13 cellular contexts compared by ENCODE assay signal in the genomic region with DNA sequence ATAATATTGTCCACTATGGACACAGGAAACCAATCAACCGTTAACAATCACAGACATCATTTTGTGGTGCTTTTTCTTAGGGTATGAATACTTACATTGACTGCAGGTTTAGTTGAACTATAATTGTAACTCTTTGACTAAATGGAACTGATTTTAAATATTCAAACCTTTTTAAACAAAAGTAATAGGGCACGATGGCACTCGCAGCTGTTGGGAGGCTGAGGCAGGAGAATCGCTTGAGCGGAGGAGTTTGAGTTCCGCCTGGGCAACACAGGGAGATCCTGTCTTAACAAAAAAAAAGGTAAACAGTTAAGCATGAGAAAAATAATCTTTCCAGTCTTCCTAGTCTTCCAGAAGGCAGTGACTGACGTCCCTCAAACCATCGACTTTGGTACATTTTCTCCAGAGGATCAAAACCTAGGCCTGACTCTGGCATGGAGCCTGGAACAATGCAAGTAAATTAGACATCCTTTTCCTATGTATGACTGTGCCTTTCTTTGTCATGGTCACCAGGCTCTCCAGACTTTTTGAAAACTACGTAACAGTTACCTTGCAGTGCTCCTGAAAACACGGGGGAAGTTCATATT. TPM values are rescaled to one million over a fixed set of nuclear protein-coding genes. Genes with fewer than 3 reads are reported as not detected.
DNase-seq lines count a peak whose midpoint lies in the region; ATAC-seq and TF ChIP-seq lines count a peak whose summit lies in the region.
"Had no signal": no experiment of that assay in that cellular context is flagged by ENCODE, and none has a peak within 500 bp of the region (broad histone marks: within the 10 kb centered on the region; RNA-seq: fewer than 3 reads in every experiment).

No MANE protein-coding gene starts in this region.

- H3K9me3 ChIP-seq in uterus (no peaks in the 10 kb centered on the region), psoas muscle (no peaks in the 10 kb centered on the region)
- H3K9me3 ChIP-seq: adrenal gland, vagina had no signal

- H3K36me3 ChIP-seq in uterus (no peaks in the 10 kb centered on the region), psoas muscle (ENCODE audit: insufficient read depth in 1 of 2, low read depth in 1 of 2) (no peaks in the 10 kb centered on the region)
- H3K36me3 ChIP-seq: adrenal gland, spleen, vagina had no signal

- peak overlapping the region; percentile 19 for H3K27ac Mint-ChIP-seq in stimulated activated naive CD8-positive, alpha-beta T cell treated with anti-CD3 and anti-CD28 coated beads, Interleukin-15, Interleukin-2, amounts not matched to agents 100 ng/mL and 50 ng/mL, for 24 hours
- no peak overlapping the region for H3K27ac Mint-ChIP-seq in activated CD4-positive, alpha-beta memory T cell treated with anti-CD3 and anti-CD28 coated beads for 36 hours
- H3K27ac Mint-ChIP-seq in glutamatergic neuron (ENCODE audit: unreplicated experiment), result peak overlapping the region; percentile 64

- peak overlapping the region; percentile 9 for H3K4me3 Mint-ChIP-seq in stimulated activated naive CD8-positive, alpha-beta T cell treated with anti-CD3 and anti-CD28 coated beads, Interleukin-15, Interleukin-2, amounts not matched to agents 100 ng/mL and 50 ng/mL, for 24 hours
- H3K4me3 Mint-ChIP-seq in activated CD4-positive, alpha-beta memory T cell treated with anti-CD3 and anti-CD28 coated beads for 36 hours, result peak overlapping the region; percentile 39
- peak overlapping the region; percentile 89 for H3K4me3 Mint-ChIP-seq in glutamatergic neuron (ENCODE audit: unreplicated experiment)

- CTCF ChIA-PET in activated CD4-positive, alpha-beta memory T cell treated with anti-CD3 and anti-CD28 coated beads for 36 hours (lab: Charles Lee), result interaction anchor here (2.2 to 6.8 kb wide), 4 partner anchors 15 to 156 kb away, joined by 7 to 108 read pairs (median 20); no protein-coding TSS in a partner anchor

- no peak for TF ChIP-seq POLR2A in uterus (IDR thresholded peaks at IDR 0.05)

- DNase-seq in stimulated activated naive CD8-positive, alpha-beta T cell treated with anti-CD3 and anti-CD28 coated beads, Interleukin-15, Interleukin-2, amounts not matched to agents 100 U/mL and 50 U/mL, for 24 hours, result no peak
- DNase-seq in activated CD4-positive, alpha-beta memory T cell treated with anti-CD3 and anti-CD28 coated beads for 36 hours, result no peak
- DNase-seq in glutamatergic neuron (no peak), uterus (no peak), EL (no peak), DMS53 treated with DMSO at 0.1 percent for 48 hours (lab: John Stamatoyannopoulos, UW; ENCODE audit: unreplicated experiment) (no peak), psoas muscle (no peak)
- DNase-seq: adrenal gland had no signal

- H3K4me3 ChIP-seq in uterus (no peak overlapping the region), psoas muscle (no peak overlapping the region)

- peaks cover 0 to 8% of the 10 kb centered on the region in 2 donors for H3K4me1 ChIP-seq in uterus
- peaks cover 10% of the 10 kb centered on the region for H3K4me1 ChIP-seq in psoas muscle

- POLR2A ChIA-PET in activated CD4-positive, alpha-beta memory T cell treated with anti-CD3 and anti-CD28 coated beads for 36 hours (lab: Charles Lee), result interaction anchor here (1.4 kb wide), 1 partner anchor 19 kb away, joined by 4 read pairs; no protein-coding TSS in a partner anchor

- ATAC-seq in stimulated activated naive CD8-positive, alpha-beta T cell treated with anti-CD3 and anti-CD28 coated beads, Interleukin-15, Interleukin-2, amounts not matched to agents 100 U/mL and 50 U/mL, for 24 hours, result no peak
- no peak for ATAC-seq in psoas muscle

- no peak overlapping the region for H3K27ac ChIP-seq in uterus
- H3K27ac ChIP-seq in psoas muscle, result no peak overlapping the region
- H3K27ac ChIP-seq: adrenal gland, spleen, vagina had no signal

- H3K27me3 Mint-ChIP-seq in stimulated activated naive CD8-positive, alpha-beta T cell treated with anti-CD3 and anti-CD28 coated beads, Interleukin-15, Interleukin-2, amounts not matched to agents 100 ng/mL and 50 ng/mL, for 24 hours, result peaks cover 77% of the 10 kb centered on the region
- H3K27me3 Mint-ChIP-seq in activated CD4-positive, alpha-beta memory T cell treated with anti-CD3 and anti-CD28 coated beads for 36 hours, result peaks cover 57% of the 10 kb centered on the region
- peaks cover 20% of the 10 kb centered on the region for H3K27me3 Mint-ChIP-seq in glutamatergic neuron (ENCODE audit: unreplicated experiment)

- intact Hi-C loops in activated CD4-positive, alpha-beta memory T cell treated with anti-CD3 and anti-CD28 coated beads for 36 hours (cut with micrococcal nuclease), result loop anchor here (1.0 to 5.0 kb wide), 2 partner anchors 14 to 123 kb away; no protein-coding TSS in a partner anchor
- intact Hi-C loops in uterus (cut with DNase I; ENCODE audit: low total_unique reads) (no loop called here), psoas muscle (cut with DNase I) (loop anchor here (5.0 kb wide), 1 partner anchor 157 kb away; no protein-coding TSS in a partner anchor)

- H3K27me3 ChIP-seq in uterus, result peaks cover 10 to 52% of the 10 kb centered on the region in 2 donors
- peaks cover 8 to 82% (median 22%) of the 10 kb centered on the region in 3 donors for H3K27me3 ChIP-seq in psoas muscle (ENCODE audit: insufficient read depth in 3 of 3, low read length in 2 of 3)
- H3K27me3 ChIP-seq: vagina had no signal

- H3K9me3 Mint-ChIP-seq in stimulated activated naive CD8-positive, alpha-beta T cell treated with anti-CD3 and anti-CD28 coated beads, Interleukin-15, Interleukin-2, amounts not matched to agents 100 ng/mL and 50 ng/mL, for 24 hours, result no peaks in the 10 kb centered on the region
- no peaks in the 10 kb centered on the region for H3K9me3 Mint-ChIP-seq in activated CD4-positive, alpha-beta memory T cell treated with anti-CD3 and anti-CD28 coated beads for 36 hours
- peaks cover 18% of the 10 kb centered on the region for H3K9me3 Mint-ChIP-seq in glutamatergic neuron (ENCODE audit: unreplicated experiment)

- WGBS in psoas muscle, 3 donors, result 52 to 61% (median 59%) methylated on average over 10 of the region's 10 CpGs

- no peak for TF ChIP-seq CTCF in glutamatergic neuron (IDR thresholded peaks at IDR 0.05; ENCODE audit: partially characterized antibody, unreplicated experiment)
- no peak for TF ChIP-seq CTCF in uterus (IDR thresholded peaks at IDR 0.05)
- TF ChIP-seq CTCF in psoas muscle (IDR thresholded peaks at IDR 0.05), result no peak

- no peaks in the 10 kb centered on the region for H3K36me3 Mint-ChIP-seq in stimulated activated naive CD8-positive, alpha-beta T cell treated with anti-CD3 and anti-CD28 coated beads, Interleukin-15, Interleukin-2, amounts not matched to agents 100 ng/mL and 50 ng/mL, for 24 hours (ENCODE audit: low read depth)
- H3K36me3 Mint-ChIP-seq in activated CD4-positive, alpha-beta memory T cell treated with anti-CD3 and anti-CD28 coated beads for 36 hours, result no peaks in the 10 kb centered on the region
- peaks cover 4% of the 10 kb centered on the region for H3K36me3 Mint-ChIP-seq in glutamatergic neuron (ENCODE audit: unreplicated experiment)

- peaks cover 23% of the 10 kb centered on the region for H3K4me1 Mint-ChIP-seq in stimulated activated naive CD8-positive, alpha-beta T cell treated with anti-CD3 and anti-CD28 coated beads, Interleukin-15, Interleukin-2, amounts not matched to agents 100 ng/mL and 50 ng/mL, for 24 hours (ENCODE audit: low read depth)
- H3K4me1 Mint-ChIP-seq in activated CD4-positive, alpha-beta memory T cell treated with anti-CD3 and anti-CD28 coated beads for 36 hours (ENCODE audit: low read depth), result peaks cover 17% of the 10 kb centered on the region
- H3K4me1 Mint-ChIP-seq in glutamatergic neuron (ENCODE audit: low read depth, unreplicated experiment), result peaks cover 27% of the 10 kb centered on the region

RNA-seq across cellular contexts. Expression of gene PRDM13, which starts 16.6 kb away (rescaled TPM):
- total RNA-seq in activated CD4-positive, alpha-beta memory T cell treated with anti-CD3 and anti-CD28 coated beads for 36 hours, result not detected
- total RNA-seq in glutamatergic neuron (ENCODE audit: unreplicated experiment), result 13.9 TPM
- total RNA-seq in uterus, result not detected
- not detected for total RNA-seq in psoas muscle
- polyA plus RNA-seq in psoas muscle, result not detected
- total RNA-seq: adrenal gland, Right ventricle myocardium inferior, spleen, vagina had no signal
- polyA plus RNA-seq: adrenal gland, keratinocyte had no signal

RNA-seq across cellular contexts. Expression of gene CCNC, which starts 21.5 kb away (rescaled TPM):
- total RNA-seq in activated CD4-positive, alpha-beta memory T cell treated with anti-CD3 and anti-CD28 coated beads for 36 hours, result 10 to 100 TPM; 59.9 to 64.0 TPM
- total RNA-seq in glutamatergic neuron (ENCODE audit: unreplicated experiment) (49.3 TPM), uterus (10 to 100 TPM; 48.4 to 97.0 (median 54.8) TPM), psoas muscle (10 to 100 TPM; 15.2 to 24.5 (median 19.3) TPM)
- polyA plus RNA-seq in psoas muscle, result 10 to 100 TPM; 12.4 to 21.4 (median 12.5) TPM

Comparison
In these comparisons a context has a peak if more than half of its experiments do, and no peak if none do; other contexts are left out.
1. H3K4me3 Mint-ChIP-seq: peak in every context shown above with its lines; median percentile 89 in glutamatergic neuron; 39 in activated CD4-positive, alpha-beta memory T cell treated with anti-CD3 and anti-CD28 coated beads for 36 hours; 9 in stimulated activated naive CD8-positive, alpha-beta T cell treated with anti-CD3 and anti-CD28 coated beads, Interleukin-15, Interleukin-2, amounts not matched to agents 100 ng/mL and 50 ng/mL, for 24 hours.
2. RNA of gene PRDM13, which starts 16.6 kb away (total RNA-seq): 13.9 TPM in glutamatergic neuron (single experiment); not detected in activated CD4-positive, alpha-beta memory T cell treated with anti-CD3 and anti-CD28 coated beads for 36 hours, not detected in uterus and not detected in psoas muscle; every median in the first group is over 10 times any median in the second.